ENCODE assay signal across 1 cellular context in the genomic region with DNA sequence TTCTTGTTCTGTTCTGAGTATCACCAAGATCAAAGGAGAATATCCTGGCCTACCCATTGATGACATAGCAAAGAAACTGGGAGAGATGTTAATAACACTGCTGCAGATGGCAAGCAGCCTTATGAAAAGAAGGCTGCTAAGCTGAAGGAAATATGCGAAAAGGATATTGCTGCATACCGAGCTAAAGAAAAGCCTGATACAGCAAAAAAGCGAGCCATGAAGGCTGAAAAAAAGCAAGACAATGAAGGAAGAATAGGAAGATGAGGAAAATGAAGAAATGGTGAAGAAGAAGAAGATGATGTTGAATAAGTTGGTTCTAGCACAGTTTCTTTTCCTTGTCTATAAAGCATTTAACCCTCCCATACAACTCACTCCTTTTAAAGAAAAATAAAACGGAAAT.
TF ChIP-seq lines count a peak whose summit lies in the region.

No MANE protein-coding gene starts in this region.

TF ChIP-seq in GM23338, 12 proteins besides CTCF, POLR2A, EP300 and RAD21 (continued from another document):
- no peak for TF ChIP-seq EZH2 (IDR thresholded peaks at IDR 0.05; ENCODE audit: low read depth, unreplicated experiment)
